22 cellular contexts compared by ENCODE assay signal in genomic region chr7:47999413-47999812, GRCh38. TPM values are rescaled to one million over a fixed set of nuclear protein-coding genes. Genes with fewer than 3 reads are reported as not detected.
"Had no signal": no experiment of that assay in that cellular context is flagged by ENCODE, and none has a peak within 500 bp of the region (broad histone marks: within the 10 kb centered on the region; RNA-seq: fewer than 3 reads in every experiment).

No MANE protein-coding gene starts in this region.

- H3K4me3 ChIP-seq: MG63 had no signal

- H3K36me3 ChIP-seq: MG63 had no signal

- H3K9me3 ChIP-seq: MG63, SK-N-SH had no signal

- H3K4me2 ChIP-seq: SK-N-SH had no signal

- H3K27me3 ChIP-seq: MG63 had no signal

- FAIRE-seq: RCC 7860 had no signal

- H3K9ac ChIP-seq: SK-N-SH had no signal

- DNase-seq: Karpas-422, KG1, MG63, NCI-H1092, NCI-H1436, NCI-H187, NCI-H2029, NCI-H2081 treated with DMSO at 0.1 percent for 48 hours, NCI-H2171, NCI-H226, NCI-H446, NCI-H510A, NCI-H524 treated with DMSO at 0.1 percent for 48 hours, NCI-H69, NCI-H774, Right ventricle myocardium superior, RPMI8226, SIG-M5, SK-N-SH, SW 1271 had no signal

RNA-seq across cellular contexts. Expression of gene SUN3, which starts 29.5 kb away (rescaled TPM):
- total RNA-seq: HT1080, Right ventricle myocardium superior had no signal

RNA-seq across cellular contexts. Expression of gene C7orf57, which starts 35.9 kb away (rescaled TPM):
- total RNA-seq: HT1080, Right ventricle myocardium superior had no signal
